1 cellular context compared by ENCODE assay signal in genomic region chr19:58352760-58353671, GRCh38.
TF ChIP-seq lines count a peak whose summit lies in the region.

Gene A1BG (minus strand): TSS chr19:58353492. CDS start chr19:58353437, 55 bp downstream.

TF ChIP-seq in SK-N-SH treated with all-trans-retinoic acid at 6 μM for 48 hours, 23 proteins besides CTCF, POLR2A, EP300 and RAD21 (continued from another document):
- no peak for TF ChIP-seq CREB5 (CRISPR knock-in tag; IDR thresholded peaks at IDR 0.05; ENCODE audit: low read depth)
